In genomic region chr15:34039180-34039486, GRCh38 we compare ENCODE assay signal across 8 cellular contexts. TPM values are rescaled to one million over a fixed set of nuclear protein-coding genes. Genes with fewer than 3 reads are reported as not detected.
DNase-seq lines count a peak whose midpoint lies in the region; ATAC-seq and TF ChIP-seq lines count a peak whose summit lies in the region.

Gene AVEN (minus strand): TSS chr15:34039204. CDS start chr15:34039046, 158 bp downstream.

- H3K4me3 Mint-ChIP-seq in activated naive CD4-positive, alpha-beta T cell treated with anti-CD3 and anti-CD28 coated beads, Interleukin-2, amount 50 U/mL, for 24 hours: peak within 1 kb of the TSS; percentile 91
- peak within 1 kb of the TSS; percentile 81 for H3K4me3 Mint-ChIP-seq in chondrocyte (ENCODE audit: unreplicated experiment)

- H3K4me1 ChIP-seq in urinary bladder (ENCODE audit: insufficient read depth): no peaks in the 10 kb centered on the region

- peak within 1 kb of the TSS; percentile 96 for H3K27ac Mint-ChIP-seq in activated naive CD4-positive, alpha-beta T cell treated with anti-CD3 and anti-CD28 coated beads, Interleukin-2, amount 50 U/mL, for 24 hours
- H3K27ac Mint-ChIP-seq in chondrocyte (ENCODE audit: unreplicated experiment): peak within 1 kb of the TSS; percentile 87

- no peak for TF ChIP-seq CTCF in chondrocyte (IDR thresholded peaks at IDR 0.05)
- no peak for TF ChIP-seq CTCF in GM13976 (IDR thresholded peaks at IDR 0.05; ENCODE audit: borderline replicate concordance, control extremely low read depth, extremely low read depth, insufficient read depth, missing control alignments)

- H3K9me3 Mint-ChIP-seq in activated naive CD4-positive, alpha-beta T cell treated with anti-CD3 and anti-CD28 coated beads, Interleukin-2, amount 50 U/mL, for 24 hours: no peaks in the 10 kb centered on the region
- no peaks in the 10 kb centered on the region for H3K9me3 Mint-ChIP-seq in chondrocyte (ENCODE audit: low read depth)

- peak within 1 kb of the TSS; percentile 99 for H3K4me3 ChIP-seq in urinary bladder (ENCODE audit: low read depth, low read length)

- under 1% methylated on average over 23 of the region's 23 CpGs for WGBS in urinary bladder

- no peaks in the 10 kb centered on the region for H3K36me3 Mint-ChIP-seq in activated naive CD4-positive, alpha-beta T cell treated with anti-CD3 and anti-CD28 coated beads, Interleukin-2, amount 50 U/mL, for 24 hours
- H3K36me3 Mint-ChIP-seq in chondrocyte (ENCODE audit: low read depth): no peaks in the 10 kb centered on the region

- ATAC-seq in GM19463 (IDR thresholded peaks at IDR 0.05; ENCODE audit: unreplicated experiment) (no peak), HG02588 (IDR thresholded peaks at IDR 0.05; ENCODE audit: unreplicated experiment) (no peak)

- DNase-seq in activated naive CD4-positive, alpha-beta T cell (lab: John Stamatoyannopoulos, UW): no peak
- DNase-seq in chondrocyte (ENCODE audit: low spot score) (no peak), mesenteric fat pad (ENCODE audit: low spot score) (no peak), GM13976 (ENCODE audit: low spot score) (no peak)

- peaks cover 23% of the 10 kb centered on the region for H3K4me1 Mint-ChIP-seq in activated naive CD4-positive, alpha-beta T cell treated with anti-CD3 and anti-CD28 coated beads, Interleukin-2, amount 50 U/mL, for 24 hours
- H3K4me1 Mint-ChIP-seq in chondrocyte (ENCODE audit: low read depth): peaks cover 40% of the 10 kb centered on the region

- no peaks in the 10 kb centered on the region for H3K36me3 ChIP-seq in urinary bladder (ENCODE audit: insufficient read depth)

- in situ Hi-C loops in GM13976 (cut with MboI; ENCODE audit: low sequenced_read_pairs, unreplicated experiment): no loop called here

- H3K27me3 Mint-ChIP-seq in activated naive CD4-positive, alpha-beta T cell treated with anti-CD3 and anti-CD28 coated beads, Interleukin-2, amount 50 U/mL, for 24 hours: no peaks in the 10 kb centered on the region
- no peaks in the 10 kb centered on the region for H3K27me3 Mint-ChIP-seq in chondrocyte (ENCODE audit: low read depth)

- peak within 1 kb of the TSS; percentile 99 for H3K27ac ChIP-seq in urinary bladder (ENCODE audit: low read depth)

RNA-seq across cellular contexts. Expression of gene AVEN, which starts in this region (rescaled TPM):
- total RNA-seq in chondrocyte (16.5 to 27.3 TPM (median 26.4 TPM) in 3 replicates), mesenteric fat pad (21.2 TPM), urinary bladder (16.0 TPM)
- polyA plus RNA-seq in urinary bladder: 15.8 TPM
